ENCODE assay signal across 8 cellular contexts in the genomic region with DNA sequence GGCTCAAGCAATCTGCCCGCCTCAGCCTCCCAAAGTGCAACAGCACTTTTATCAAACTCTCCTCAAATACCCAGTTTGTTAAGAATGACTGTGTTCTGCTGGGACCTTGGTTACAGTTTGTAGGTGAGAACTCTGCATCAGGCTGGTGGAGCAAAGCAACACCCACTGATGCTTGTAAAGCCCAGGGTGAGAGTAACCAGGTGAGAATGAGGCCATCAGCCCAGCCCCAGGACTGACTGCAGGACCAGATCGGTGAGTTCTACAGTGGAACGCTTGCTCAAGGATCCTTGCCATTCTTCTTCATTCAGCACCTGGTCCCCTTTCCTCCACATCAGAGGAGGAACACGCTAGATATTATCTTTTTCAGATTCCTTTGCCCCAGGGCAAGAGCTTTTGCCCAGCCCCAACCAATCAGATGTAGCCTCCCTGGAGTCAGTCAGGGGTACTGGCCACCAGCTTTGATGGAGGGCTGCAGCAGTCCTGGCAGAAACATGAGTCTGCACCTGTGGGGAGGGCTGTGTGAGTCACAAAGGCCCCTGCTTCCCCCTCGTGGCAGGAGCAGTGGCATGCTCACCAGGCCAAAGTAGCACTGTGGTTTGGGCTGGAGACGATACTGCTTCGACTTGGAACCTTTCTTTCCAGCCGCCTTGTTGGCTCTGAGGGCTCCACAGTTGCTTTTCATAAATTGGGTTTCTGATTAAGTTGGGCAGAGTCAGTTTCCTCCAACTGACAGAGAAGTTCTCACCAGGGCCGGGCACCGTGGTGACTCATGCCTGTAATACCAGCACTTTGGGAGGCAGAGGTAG. TPM values are rescaled to one million over a fixed set of nuclear protein-coding genes. Genes with fewer than 3 reads are reported as not detected.
DNase-seq lines count a peak whose midpoint lies in the region; ATAC-seq and TF ChIP-seq lines count a peak whose summit lies in the region.

No MANE protein-coding gene starts in this region.

- H3K4me1 Mint-ChIP-seq in CD14-positive monocyte = peaks cover 58% of the 10 kb centered on the region
- peaks cover 42% of the 10 kb centered on the region for H3K4me1 Mint-ChIP-seq in activated CD4-positive, alpha-beta memory T cell treated with anti-CD3 and anti-CD28 coated beads for 36 hours (ENCODE audit: low read depth)
- H3K4me1 Mint-ChIP-seq in effector memory CD8-positive, alpha-beta T cell (ENCODE audit: low read depth in 2 of 2) = peaks cover 22 to 33% of the 10 kb centered on the region in 2 donors
- peaks cover 14 to 40% (median 34%) of the 10 kb centered on the region in 3 donors for H3K4me1 Mint-ChIP-seq in naive B cell
- H3K4me1 Mint-ChIP-seq in stimulated activated naive CD8-positive, alpha-beta T cell treated with anti-CD3 and anti-CD28 coated beads, Interleukin-15, Interleukin-2, amounts not matched to agents 100 ng/mL and 50 ng/mL, for 24 hours (ENCODE audit: low read depth) = peaks cover 38% of the 10 kb centered on the region

- peaks cover 8 to 14% of the 10 kb centered on the region in 2 donors for H3K36me3 Mint-ChIP-seq in CD14-positive monocyte
- H3K36me3 Mint-ChIP-seq in activated CD4-positive, alpha-beta memory T cell treated with anti-CD3 and anti-CD28 coated beads for 36 hours = no peaks in the 10 kb centered on the region
- H3K36me3 Mint-ChIP-seq in effector memory CD8-positive, alpha-beta T cell (ENCODE audit: insufficient read depth) = peaks cover 5% of the 10 kb centered on the region
- H3K36me3 Mint-ChIP-seq in naive B cell = no peaks in the 10 kb centered on the region
- no peaks in the 10 kb centered on the region for H3K36me3 Mint-ChIP-seq in stimulated activated naive CD8-positive, alpha-beta T cell treated with anti-CD3 and anti-CD28 coated beads, Interleukin-15, Interleukin-2, amounts not matched to agents 100 ng/mL and 50 ng/mL, for 24 hours (ENCODE audit: low read depth)

- ATAC-seq in GM21390 (IDR thresholded peaks at IDR 0.05; ENCODE audit: unreplicated experiment) (peak; percentile 68), naive B cell (ENCODE audit: low read depth in 2 of 2) (peak; percentile 88 to 89)
- ATAC-seq in effector memory CD8-positive, alpha-beta T cell (replicated peaks) = peak; percentile 87

- H3K27ac Mint-ChIP-seq in CD14-positive monocyte = peak overlapping the region in 6 of 7 donors; percentile 61 to 82 (median 74)
- peak overlapping the region; percentile 74 for H3K27ac Mint-ChIP-seq in activated CD4-positive, alpha-beta memory T cell treated with anti-CD3 and anti-CD28 coated beads for 36 hours
- peak overlapping the region; percentile 51 to 78 for H3K27ac Mint-ChIP-seq in effector memory CD8-positive, alpha-beta T cell
- peak overlapping the region in 3 of 6 donors; percentile 47 to 87 (median 82) for H3K27ac Mint-ChIP-seq in naive B cell
- peak overlapping the region; percentile 79 for H3K27ac Mint-ChIP-seq in stimulated activated naive CD8-positive, alpha-beta T cell treated with anti-CD3 and anti-CD28 coated beads, Interleukin-15, Interleukin-2, amounts not matched to agents 100 ng/mL and 50 ng/mL, for 24 hours

- POLR2A ChIA-PET in activated CD4-positive, alpha-beta memory T cell treated with anti-CD3 and anti-CD28 coated beads for 36 hours (lab: Charles Lee) = interaction anchor here (0.7 to 1.4 kb wide), 4 partner anchors 12 to 128 kb away, joined by 3 to 5 read pairs (median 3); a partner anchor contains a TSS

- no peaks in the 10 kb centered on the region for H3K27me3 Mint-ChIP-seq in CD14-positive monocyte (ENCODE audit: low read depth in 3 of 3)
- no peaks in the 10 kb centered on the region for H3K27me3 Mint-ChIP-seq in activated CD4-positive, alpha-beta memory T cell treated with anti-CD3 and anti-CD28 coated beads for 36 hours
- peaks cover 8% of the 10 kb centered on the region in 2 donors for H3K27me3 Mint-ChIP-seq in effector memory CD8-positive, alpha-beta T cell
- peaks cover 7 to 11% (median 9%) of the 10 kb centered on the region in 3 donors for H3K27me3 Mint-ChIP-seq in naive B cell
- H3K27me3 Mint-ChIP-seq in stimulated activated naive CD8-positive, alpha-beta T cell treated with anti-CD3 and anti-CD28 coated beads, Interleukin-15, Interleukin-2, amounts not matched to agents 100 ng/mL and 50 ng/mL, for 24 hours = no peaks in the 10 kb centered on the region

- TF ChIP-seq CTCF in CD14-positive monocyte (IDR thresholded peaks at IDR 0.05) = peak; percentile 45

- CTCF ChIA-PET in activated CD4-positive, alpha-beta memory T cell treated with anti-CD3 and anti-CD28 coated beads for 36 hours (lab: Charles Lee) = interaction anchor here (0.8 to 4.3 kb wide), 9 partner anchors 8 to 320 kb away, joined by 3 to 25 read pairs (median 4); a partner anchor contains a TSS

- intact Hi-C loops in CD14-positive monocyte (cut with micrococcal nuclease) = no loop called here
- intact Hi-C loops in activated CD4-positive, alpha-beta memory T cell treated with anti-CD3 and anti-CD28 coated beads for 36 hours (cut with micrococcal nuclease) = loop anchor here (1.0 to 2.0 kb wide), 4 partner anchors 8 to 49 kb away; a partner anchor contains a TSS

- DNase-seq in CD14-positive monocyte (ENCODE audit: low spot score) (peak; percentile 59), NCI-H345 (lab: John Stamatoyannopoulos, UW) (peak; percentile 15), naive B cell (peak; percentile 77), KG1 (lab: John Stamatoyannopoulos, UW) (no peak)
- peak; percentile 84 for DNase-seq in activated CD4-positive, alpha-beta memory T cell treated with anti-CD3 and anti-CD28 coated beads for 36 hours
- DNase-seq in effector memory CD8-positive, alpha-beta T cell = peak; percentile 68

- H3K9me3 Mint-ChIP-seq in CD14-positive monocyte (no peaks in the 10 kb centered on the region), naive B cell (no peaks in the 10 kb centered on the region)
- H3K9me3 Mint-ChIP-seq in activated CD4-positive, alpha-beta memory T cell treated with anti-CD3 and anti-CD28 coated beads for 36 hours = no peaks in the 10 kb centered on the region
- H3K9me3 Mint-ChIP-seq in effector memory CD8-positive, alpha-beta T cell = no peaks in the 10 kb centered on the region
- no peaks in the 10 kb centered on the region for H3K9me3 Mint-ChIP-seq in stimulated activated naive CD8-positive, alpha-beta T cell treated with anti-CD3 and anti-CD28 coated beads, Interleukin-15, Interleukin-2, amounts not matched to agents 100 ng/mL and 50 ng/mL, for 24 hours

- H3K4me3 Mint-ChIP-seq in CD14-positive monocyte = peak overlapping the region in 1 of 2 donors; percentile 54
- H3K4me3 Mint-ChIP-seq in activated CD4-positive, alpha-beta memory T cell treated with anti-CD3 and anti-CD28 coated beads for 36 hours = no peak overlapping the region
- peak overlapping the region; percentile 27 to 32 for H3K4me3 Mint-ChIP-seq in effector memory CD8-positive, alpha-beta T cell
- peak overlapping the region in 1 of 8 donors; percentile 81 for H3K4me3 Mint-ChIP-seq in naive B cell
- H3K4me3 Mint-ChIP-seq in stimulated activated naive CD8-positive, alpha-beta T cell treated with anti-CD3 and anti-CD28 coated beads, Interleukin-15, Interleukin-2, amounts not matched to agents 100 ng/mL and 50 ng/mL, for 24 hours = peak overlapping the region; percentile 20

RNA-seq across cellular contexts. Expression of a gene that starts 3.5 kb away (rescaled TPM):
- polyA plus RNA-seq in CD14-positive monocyte (100 to 1,000 TPM; 242 to 266 TPM), naive B cell (ENCODE audit: low read depth in 6 of 6) (100 to 1,000 TPM; 393 to 571 (median 442) TPM)
- total RNA-seq in activated CD4-positive, alpha-beta memory T cell treated with anti-CD3 and anti-CD28 coated beads for 36 hours = 10 to 100 TPM; 88.9 to 93.1 TPM

RNA-seq across cellular contexts. Expression of a gene that starts 49.1 kb away (rescaled TPM):
- polyA plus RNA-seq in CD14-positive monocyte (10 to 100 TPM; 32.2 to 34.9 TPM), naive B cell (ENCODE audit: low read depth in 6 of 6) (1 to 10 TPM in 1 of 6 donors, under 1 TPM in 4, not detected in 1; 0.60 to 1.7 (median 0.73) TPM)
- total RNA-seq in activated CD4-positive, alpha-beta memory T cell treated with anti-CD3 and anti-CD28 coated beads for 36 hours = 10 to 100 TPM; 19.4 to 22.4 TPM

RNA-seq across cellular contexts. Expression of a gene that starts 56.1 kb away (rescaled TPM):
- polyA plus RNA-seq in CD14-positive monocyte = not detected
- not detected for total RNA-seq in activated CD4-positive, alpha-beta memory T cell treated with anti-CD3 and anti-CD28 coated beads for 36 hours
- not detected for polyA plus RNA-seq in naive B cell (ENCODE audit: low read depth in 6 of 6)

Comparison
In these comparisons a context has a peak if more than half of its experiments do, and no peak if none do; other contexts are left out.
1. RNA of a gene that starts 49.1 kb away (polyA plus RNA-seq): 32.2 to 34.9 TPM in CD14-positive monocyte; 0.60 to 1.7 TPM in naive B cell; every median in the first group is over 10 times any median in the second.
2. Peak in every context shown above with its lines, with median percentiles within 50 percentile points of each other: ATAC-seq.